Comparison of ENCODE assay signal across 11 cellular contexts in the genomic region with DNA sequence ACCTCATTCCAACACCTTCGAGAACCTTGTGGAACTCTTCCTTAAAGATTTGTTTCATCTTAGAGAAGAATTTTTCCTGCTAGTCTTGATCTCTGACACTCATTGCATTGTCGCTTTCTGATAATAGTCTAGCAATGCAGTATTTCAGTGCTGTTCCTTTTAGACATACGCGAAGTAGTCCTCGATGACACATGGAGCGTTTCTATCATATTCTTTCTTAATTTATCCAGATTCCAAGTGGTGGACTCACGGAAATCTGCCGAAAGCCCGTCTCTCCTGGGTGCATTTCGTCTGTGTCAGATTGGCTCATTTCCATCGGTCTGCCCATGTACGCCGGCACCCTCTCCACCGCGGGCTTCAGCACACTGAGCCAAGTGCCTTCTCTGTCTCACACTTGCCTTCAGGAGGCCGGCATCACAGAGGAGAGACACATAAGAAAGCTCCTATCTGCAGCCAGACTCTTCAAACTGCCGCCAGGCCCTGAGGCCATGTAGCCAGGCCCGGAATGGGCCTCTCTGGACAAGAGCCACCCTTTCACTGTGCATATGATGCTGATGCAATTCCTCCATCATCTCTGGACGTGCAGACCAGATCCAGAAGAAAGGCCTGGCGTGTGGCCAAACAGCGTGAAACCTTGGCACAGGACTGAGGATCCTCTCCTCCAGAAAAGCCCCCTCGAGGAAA.
DNase-seq lines count a peak whose midpoint lies in the region; TF ChIP-seq lines count a peak whose summit lies in the region.
"Had no signal": no experiment of that assay in that cellular context is flagged by ENCODE, and none has a peak within 500 bp of the region (broad histone marks: within the 10 kb centered on the region; RNA-seq: fewer than 3 reads in every experiment).

No MANE protein-coding gene starts in this region.

- no peaks in the 10 kb centered on the region for H3K9me3 Mint-ChIP-seq in activated naive CD8-positive, alpha-beta T cell treated with anti-CD3 and anti-CD28 coated beads for 36 hours

- no peaks in the 10 kb centered on the region for H3K27me3 Mint-ChIP-seq in activated naive CD8-positive, alpha-beta T cell treated with anti-CD3 and anti-CD28 coated beads for 36 hours

- H3K4me3 ChIP-seq in foreskin fibroblast (ENCODE audit: low read depth in 1 of 2, low read length in 2 of 2) = no peak overlapping the region
- H3K4me3 ChIP-seq: BLaER1 treated with 17β-estradiol and CSF1 and Interleukin-3, amounts not matched to agents 10 nM and 100 nM; SJCRH30 had no signal

- no peaks in the 10 kb centered on the region for H3K4me1 Mint-ChIP-seq in activated naive CD8-positive, alpha-beta T cell treated with anti-CD3 and anti-CD28 coated beads for 36 hours

- no peak overlapping the region for H3K4me3 Mint-ChIP-seq in activated naive CD8-positive, alpha-beta T cell treated with anti-CD3 and anti-CD28 coated beads for 36 hours

- DNase-seq in DMS79 treated with DMSO at 0.1 percent for 48 hours (lab: John Stamatoyannopoulos, UW) (peak; percentile 78), foreskin fibroblast (peak; percentile 67 to 92), putamen (ENCODE audit: low spot score) (peak; percentile 74), NCI-H1436 treated with DMSO at 0.1 percent for 48 hours (lab: John Stamatoyannopoulos, UW) (no peak)
- DNase-seq in stimulated activated CD4-positive, alpha-beta T cell treated with anti-CD3 and anti-CD28 coated beads, Interleukin-15, amount 100 ng/mL, for 24 hours = no peak
- DNase-seq in effector CD4-positive, alpha-beta T cell = no peak
- DNase-seq in activated naive CD8-positive, alpha-beta T cell treated with anti-CD3 and anti-CD28 coated beads for 36 hours = no peak
- DNase-seq: activated CD4-positive, alpha-beta T cell treated with anti-CD3 and anti-CD28 coated beads, Interleukin-2, amount 50 U/mL, for 4 hours; SJCRH30 had no signal

- H3K27ac ChIP-seq in angular gyrus (ENCODE audit: low read depth, low read length) = peak overlapping the region; percentile 74
- H3K27ac ChIP-seq: BLaER1 treated with 17β-estradiol and CSF1 and Interleukin-3, amounts not matched to agents 10 nM and 100 nM; SJCRH30 had no signal

- H3K27ac Mint-ChIP-seq in activated naive CD8-positive, alpha-beta T cell treated with anti-CD3 and anti-CD28 coated beads for 36 hours = no peak overlapping the region

- no peaks in the 10 kb centered on the region for H3K36me3 Mint-ChIP-seq in activated naive CD8-positive, alpha-beta T cell treated with anti-CD3 and anti-CD28 coated beads for 36 hours

- no peak for TF ChIP-seq CTCF in foreskin fibroblast (IDR thresholded peaks at IDR 0.05; ENCODE audit: low read depth, low read length)

Comparison
In these comparisons a context has a peak if more than half of its experiments do, and no peak if none do; other contexts are left out.
1. DNase-seq: peak in DMS79 treated with DMSO at 0.1 percent for 48 hours (single experiment), foreskin fibroblast (2 of 2) and putamen (single experiment); none in stimulated activated CD4-positive, alpha-beta T cell treated with anti-CD3 and anti-CD28 coated beads, Interleukin-15, amount 100 ng/mL, for 24 hours (single experiment), effector CD4-positive, alpha-beta T cell (single experiment), NCI-H1436 treated with DMSO at 0.1 percent for 48 hours (single experiment) and activated naive CD8-positive, alpha-beta T cell treated with anti-CD3 and anti-CD28 coated beads for 36 hours (single experiment).